ENCODE assay signal across 28 cellular contexts in genomic region chr3:124158174-124158812, GRCh38.
A peak's percentile ranks its signal among the peaks of the same experiment; 100 is the strongest.
DNase-seq lines count a peak whose midpoint lies in the region; ATAC-seq, FAIRE-seq and TF ChIP-seq lines count a peak whose summit lies in the region.
"Had no signal": no experiment of that assay in that cellular context is flagged by ENCODE, and none has a peak within 500 bp of the region (broad histone marks: within the 10 kb centered on the region; RNA-seq: fewer than 3 reads in every experiment).

No MANE protein-coding gene starts in this region.

- intact Hi-C loops in HepG2 (cut with micrococcal nuclease; ENCODE audit: unreplicated experiment) = no loop called here

- POLR2A ChIA-PET in HepG2 (lab: Yijun Ruan, JAX) = no interaction called here

- ATAC-seq in HepG2 = no peak
- no peak for ATAC-seq in HG03442 (IDR thresholded peaks at IDR 0.05; ENCODE audit: unreplicated experiment)

- no peaks in the 10 kb centered on the region for H3K36me3 ChIP-seq in liver (ENCODE audit: control insufficient read depth in 4 of 4, insufficient read depth in 3 of 4, low read depth in 1 of 4, low read length in 3 of 4)
- no peaks in the 10 kb centered on the region for H3K36me3 ChIP-seq in HepG2 (replicated peaks in 1 of 2; ENCODE audit: control insufficient read depth in 1 of 2, insufficient read depth in 2 of 2, low read length in 2 of 2)
- H3K36me3 ChIP-seq in iPS-20b (ENCODE audit: insufficient read depth, low read depth, low read length) = no peaks in the 10 kb centered on the region
- H3K36me3 ChIP-seq: transverse colon had no signal

- H3K4me2 ChIP-seq in HepG2 (ENCODE audit: low read depth, low read length) = no peak overlapping the region

- H3K27ac ChIP-seq in liver (ENCODE audit: low read depth in 1 of 2, low read length in 2 of 2) = no peak overlapping the region
- no peak overlapping the region for H3K27ac ChIP-seq in HepG2 (ENCODE audit: extremely low read length, insufficient read depth, low read length)
- H3K27ac ChIP-seq in iPS-20b (ENCODE audit: low read length) = peak overlapping the region; percentile 13
- H3K27ac ChIP-seq: transverse colon had no signal

- no TSS peak for BruUV-seq in HepG2 (replicated peaks; lab: Mats Ljungman, UMichigan)

- CTCF ChIA-PET in HepG2 (lab: Yijun Ruan, JAX; ENCODE audit: low intra/inter-chr PET ratio, low total read pairs) = no interaction called here

- H3K9ac ChIP-seq in liver (ENCODE audit: low read depth in 1 of 2, low read length in 2 of 2) = no peak overlapping the region
- no peak overlapping the region for H3K9ac ChIP-seq in HepG2 (ENCODE audit: insufficient read depth, low read depth, low read length)
- peak overlapping the region; percentile 17; the same call in 1 of the 2 replicates for H3K9ac ChIP-seq in iPS-20b (ENCODE audit: low read depth, low read length)

- no peaks in the 10 kb centered on the region for H3K9me3 ChIP-seq in liver (ENCODE audit: control insufficient read depth in 4 of 4, low read length in 3 of 4)
- H3K9me3 ChIP-seq in HepG2 (ENCODE audit: low read length) = no peaks in the 10 kb centered on the region
- no peaks in the 10 kb centered on the region for H3K9me3 ChIP-seq in iPS-20b (ENCODE audit: insufficient read depth, low read depth, low read length)
- H3K9me3 ChIP-seq: Caco-2, heart right ventricle, transverse colon had no signal

- 56% methylated on average over 5 of the region's 5 CpGs for WGBS in liver
- 18% methylated on average over 5 of the region's 5 CpGs for WGBS in HepG2 (ENCODE audit: low lambda C conversion rate)

- H3K4me1 ChIP-seq in liver (ENCODE audit: control insufficient read depth in 4 of 4, insufficient read depth in 4 of 4, low read length in 3 of 4) = peaks cover 0 to 7% (median 2%) of the 10 kb centered on the region in 4 donors
- H3K4me1 ChIP-seq in HepG2 (ENCODE audit: insufficient read depth, low read length) = peaks cover 9% of the 10 kb centered on the region
- H3K4me1 ChIP-seq in iPS-20b (ENCODE audit: insufficient read depth, low read length) = peaks cover 24% of the 10 kb centered on the region

- TF ChIP-seq EP300 in HepG2 (IDR thresholded peaks at IDR 0.05; ENCODE audit: low read depth in 2 of 2, low read length in 2 of 2) (no peak), HepG2 (CRISPR knock-in tag; IDR thresholded peaks at IDR 0.05; ENCODE audit: borderline replicate concordance) (no peak)

- H4K20me1 ChIP-seq in HepG2 (ENCODE audit: insufficient read depth, low read length) = 0 out of 2 replicates have a peak, but pooled peaks cover 4% of the 10 kb centered on the region

- H3K79me2 ChIP-seq in HepG2 (ENCODE audit: insufficient read depth, low read length) = no peaks in the 10 kb centered on the region

- no peaks in the 10 kb centered on the region for H3K27me3 ChIP-seq in liver (ENCODE audit: control insufficient read depth in 4 of 4, insufficient read depth in 4 of 4, low read length in 3 of 4)
- H3K27me3 ChIP-seq in HepG2 (ENCODE audit: control insufficient read depth in 1 of 2, insufficient read depth in 2 of 2, low read length in 2 of 2) = no peaks in the 10 kb centered on the region
- H3K27me3 ChIP-seq in iPS-20b (ENCODE audit: insufficient read depth, low read length) = no peaks in the 10 kb centered on the region
- H3K27me3 ChIP-seq: heart right ventricle, transverse colon had no signal

- no peak for DNase-seq in HepG2 (ENCODE audit: low spot score)
- DNase-seq in amniotic epithelial cell (ENCODE audit: low read depth) = peak; percentile 21
- DNase-seq in LoVo (ENCODE audit: low spot score) = no peak
- no peak for DNase-seq in OCI-M2 (lab: John Stamatoyannopoulos, UW; ENCODE audit: unreplicated experiment)
- DNase-seq in activated T-cell treated with anti-CD3 and anti-CD28 coated beads, Interleukin-2, amount 50 U/mL, for 48 hours = no peak
- DNase-seq: activated CD4-positive, alpha-beta memory T cell treated with anti-CD3 and anti-CD28 coated beads for 36 hours; activated CD4-positive, CD25-positive, alpha-beta regulatory T cell; activated effector memory CD4-positive, alpha-beta T cell treated with anti-CD3 and anti-CD28 coated beads, Interleukin-2, amount 50 U/mL, for 16 hours; amniotic stem cell; Caco-2; DND-41; heart right ventricle; HFFc6; Karpas-422; kidney glomerular epithelial cell; mammary epithelial cell; NCI-H1048; NCI-H2081; NCI-H510A; RPMI8226; T-helper 9 cell; transverse colon had no signal

- in situ Hi-C loops in HepG2 (cut with HindIII; ENCODE audit: extremely low pct_ligation_motif_present, low pct_unique_long_range_greater_than_20kb) = no loop called here

- TF ChIP-seq RAD21 in liver (IDR thresholded peaks at IDR 0.05) (no peak), HepG2 (CRISPR knock-in tag; IDR thresholded peaks at IDR 0.05) (no peak)

- no peak overlapping the region for H2AFZ ChIP-seq in HepG2 (ENCODE audit: low read length)

- H3K4me3 ChIP-seq in liver (ENCODE audit: low read depth in 1 of 3, low read length in 3 of 3) = no peak overlapping the region
- no peak overlapping the region for H3K4me3 ChIP-seq in HepG2 (replicated peaks in 1 of 3; ENCODE audit: insufficient read depth in 1 of 3, low read depth in 2 of 3, low read length in 3 of 3)
- peak overlapping the region; percentile 48; the same call in 1 of the 2 replicates for H3K4me3 ChIP-seq in iPS-20b (ENCODE audit: low read length)
- H3K4me3 ChIP-seq: heart right ventricle, transverse colon had no signal

- TF ChIP-seq POLR2A in HepG2 (IDR thresholded peaks at IDR 0.05; ENCODE audit: insufficient read depth in 1 of 2, low read depth in 2 of 2, low read length in 2 of 2) = no peak

- TF ChIP-seq CTCF in liver (IDR thresholded peaks at IDR 0.05; ENCODE audit: low read depth, low read length, missing input control) = no peak
- no peak for TF ChIP-seq CTCF in HepG2 (CRISPR knock-in tag; IDR thresholded peaks at IDR 0.05)

- FAIRE-seq in HepG2 (lab: Jason Lieb, UNC) = no peak
- FAIRE-seq: A204.1, endothelial cell of umbilical vein, GM19239 had no signal

TF ChIP-seq in liver, 16 proteins besides CTCF, POLR2A, EP300 and RAD21:
- TF ChIP-seq SP1 (IDR thresholded peaks at IDR 0.05) (no peak), NR2F2 (IDR thresholded peaks at IDR 0.05) (peak; percentile 10)
- TF ChIP-seq, protein P1, sequence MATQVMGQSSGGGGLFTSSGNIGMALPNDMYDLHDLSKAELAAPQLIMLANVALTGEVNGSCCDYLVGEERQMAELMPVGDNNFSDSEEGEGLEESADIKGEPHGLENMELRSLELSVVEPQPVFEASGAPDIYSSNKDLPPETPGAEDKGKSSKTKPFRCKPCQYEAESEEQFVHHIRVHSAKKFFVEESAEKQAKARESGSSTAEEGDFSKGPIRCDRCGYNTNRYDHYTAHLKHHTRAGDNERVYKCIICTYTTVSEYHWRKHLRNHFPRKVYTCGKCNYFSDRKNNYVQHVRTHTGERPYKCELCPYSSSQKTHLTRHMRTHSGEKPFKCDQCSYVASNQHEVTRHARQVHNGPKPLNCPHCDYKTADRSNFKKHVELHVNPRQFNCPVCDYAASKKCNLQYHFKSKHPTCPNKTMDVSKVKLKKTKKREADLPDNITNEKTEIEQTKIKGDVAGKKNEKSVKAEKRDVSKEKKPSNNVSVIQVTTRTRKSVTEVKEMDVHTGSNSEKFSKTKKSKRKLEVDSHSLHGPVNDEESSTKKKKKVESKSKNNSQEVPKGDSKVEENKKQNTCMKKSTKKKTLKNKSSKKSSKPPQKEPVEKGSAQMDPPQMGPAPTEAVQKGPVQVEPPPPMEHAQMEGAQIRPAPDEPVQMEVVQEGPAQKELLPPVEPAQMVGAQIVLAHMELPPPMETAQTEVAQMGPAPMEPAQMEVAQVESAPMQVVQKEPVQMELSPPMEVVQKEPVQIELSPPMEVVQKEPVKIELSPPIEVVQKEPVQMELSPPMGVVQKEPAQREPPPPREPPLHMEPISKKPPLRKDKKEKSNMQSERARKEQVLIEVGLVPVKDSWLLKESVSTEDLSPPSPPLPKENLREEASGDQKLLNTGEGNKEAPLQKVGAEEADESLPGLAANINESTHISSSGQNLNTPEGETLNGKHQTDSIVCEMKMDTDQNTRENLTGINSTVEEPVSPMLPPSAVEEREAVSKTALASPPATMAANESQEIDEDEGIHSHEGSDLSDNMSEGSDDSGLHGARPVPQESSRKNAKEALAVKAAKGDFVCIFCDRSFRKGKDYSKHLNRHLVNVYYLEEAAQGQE (IDR thresholded peaks at IDR 0.05) = no peak
TF ChIP-seq in liver: peak in this region for 1.

TF ChIP-seq in HepG2, 621 proteins besides CTCF, POLR2A, EP300 and RAD21 (continues in another document):
- TF ChIP-seq AGO1 (IDR thresholded peaks at IDR 0.05; ENCODE audit: low read depth, low read length, poor library complexity, severe bottlenecking) = no peak
- TF ChIP-seq TEF (CRISPR knock-in tag; IDR thresholded peaks at IDR 0.05) = no peak
- no peak for TF ChIP-seq ZKSCAN5 (CRISPR knock-in tag; IDR thresholded peaks at IDR 0.05)
- no peak for TF ChIP-seq ZNF550 (CRISPR knock-in tag; IDR thresholded peaks at IDR 0.05; ENCODE audit: borderline replicate concordance)
- no peak for TF ChIP-seq NFKB2 (CRISPR knock-in tag; IDR thresholded peaks at IDR 0.05; ENCODE audit: borderline replicate concordance)
- TF ChIP-seq RBM22 (optimal IDR thresholded peaks at IDR 0.05; ENCODE audit: low read length) = no peak
- TF ChIP-seq KAT7 (CRISPR knock-in tag; IDR thresholded peaks at IDR 0.05; ENCODE audit: borderline replicate concordance) = no peak
- no peak for TF ChIP-seq ZNF230 (CRISPR knock-in tag; IDR thresholded peaks at IDR 0.05)
- TF ChIP-seq KLF13 (CRISPR knock-in tag; IDR thresholded peaks at IDR 0.05) = no peak
- no peak for TF ChIP-seq HMG20B (CRISPR knock-in tag; conservative IDR thresholded peaks at IDR 0.05)
- no peak for TF ChIP-seq ZNF260 (CRISPR knock-in tag; IDR thresholded peaks at IDR 0.05; ENCODE audit: borderline replicate concordance, low read depth)
- no peak for TF ChIP-seq ZNF362 (CRISPR knock-in tag; IDR thresholded peaks at IDR 0.05; ENCODE audit: borderline replicate concordance)
- no peak for TF ChIP-seq KLF9 (CRISPR knock-in tag; IDR thresholded peaks at IDR 0.05; ENCODE audit: low read depth)
